8 cellular contexts compared by ENCODE assay signal in the genomic region with DNA sequence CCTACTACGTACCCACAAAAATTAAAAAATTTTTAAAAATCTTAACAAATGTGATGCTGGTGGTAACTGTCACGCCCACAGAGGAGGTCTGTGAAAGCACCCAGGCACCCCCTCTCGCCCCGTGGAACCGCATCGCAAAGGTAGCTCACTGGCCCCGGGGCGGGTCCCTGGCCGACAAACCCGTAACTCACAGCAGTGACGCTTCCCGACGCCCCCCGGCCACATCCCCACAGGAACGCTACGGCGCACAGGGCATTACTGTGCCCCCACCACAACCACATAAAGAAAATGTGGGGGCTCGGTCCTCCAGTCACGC. TPM values are rescaled to one million over a fixed set of nuclear protein-coding genes. Genes with fewer than 3 reads are reported as not detected.
A peak's percentile ranks its signal among the peaks of the same experiment; 100 is the strongest.
DNase-seq lines count a peak whose midpoint lies in the region; ATAC-seq and TF ChIP-seq lines count a peak whose summit lies in the region.

No MANE protein-coding gene starts in this region.

- no peaks in the 10 kb centered on the region for H3K36me3 Mint-ChIP-seq in activated T-cell treated with anti-CD3 and anti-CD28 coated beads, Interleukin-2, amount 50 U/mL, for 4 hours (ENCODE audit: insufficient read depth)

- H3K4me3 Mint-ChIP-seq in activated T-cell treated with anti-CD3 and anti-CD28 coated beads, Interleukin-2, amount 50 U/mL, for 4 hours, result peak overlapping the region; percentile 91

- H3K9ac ChIP-seq in skeletal muscle tissue (ENCODE audit: low read depth in 1 of 3, low read length in 3 of 3), result peak overlapping the region; percentile 77 to 91 (median 86)

- H3K27ac ChIP-seq in left ventricle myocardium inferior (replicated peaks) (peak overlapping the region; percentile 84), skeletal muscle tissue (ENCODE audit: low read depth, low read length) (peak overlapping the region; percentile 86)

- H3K9me3 ChIP-seq in left ventricle myocardium inferior (replicated peaks) (no peaks in the 10 kb centered on the region), skeletal muscle tissue (ENCODE audit: control insufficient read depth in 3 of 3, low read length in 3 of 3) (no peaks in the 10 kb centered on the region)

- DNase-seq in activated T-cell treated with anti-CD3 and anti-CD28 coated beads, Interleukin-2, amount 50 U/mL, for 4 hours, result peak; percentile 23
- no peak for DNase-seq in left ventricle myocardium inferior
- no peak for DNase-seq in NCI-H524 treated with DMSO at 0.1 percent for 48 hours (lab: John Stamatoyannopoulos, UW)
- no peak for DNase-seq in NCI-H748 treated with DMSO at 0.1 percent for 48 hours (lab: John Stamatoyannopoulos, UW)

- TF ChIP-seq CTCF in left ventricle myocardium inferior (IDR thresholded peaks at IDR 0.05; ENCODE audit: borderline replicate concordance), result no peak

- H3K4me1 Mint-ChIP-seq in activated T-cell treated with anti-CD3 and anti-CD28 coated beads, Interleukin-2, amount 50 U/mL, for 4 hours (ENCODE audit: low read depth), result peaks cover 16% of the 10 kb centered on the region

- H3K4me1 ChIP-seq in left ventricle myocardium inferior, result peaks cover 25% of the 10 kb centered on the region
- H3K4me1 ChIP-seq in skeletal muscle tissue (ENCODE audit: control insufficient read depth in 3 of 3, insufficient read depth in 3 of 3, low read length in 3 of 3), result peaks cover 6 to 20% (median 8%) of the 10 kb centered on the region in 3 donors

- peak; percentile 14 for ATAC-seq in GM18502 (IDR thresholded peaks at IDR 0.05; ENCODE audit: poor library complexity, unreplicated experiment)
- ATAC-seq in HG03565 (IDR thresholded peaks at IDR 0.05; ENCODE audit: unreplicated experiment), result peak; percentile 6
- ATAC-seq in activated T-cell treated with anti-CD3 and anti-CD28 coated beads, Interleukin-2, amount 50 U/mL, for 4 hours, result peak; percentile 5 to 25
- ATAC-seq in GM18858 (IDR thresholded peaks at IDR 0.05; ENCODE audit: unreplicated experiment), result no peak

- H3K27me3 ChIP-seq in left ventricle myocardium inferior (ENCODE audit: low read depth) (no peaks in the 10 kb centered on the region), skeletal muscle tissue (ENCODE audit: control insufficient read depth in 3 of 3, insufficient read depth in 3 of 3, low read length in 3 of 3) (peaks cover 0 to 2% (median 0%) of the 10 kb centered on the region in 3 donors)

- peak overlapping the region; percentile 88 for H3K4me3 ChIP-seq in left ventricle myocardium inferior
- peak overlapping the region; percentile 85 to 98 (median 95) for H3K4me3 ChIP-seq in skeletal muscle tissue (ENCODE audit: low read length in 3 of 3)

- H3K27me3 Mint-ChIP-seq in activated T-cell treated with anti-CD3 and anti-CD28 coated beads, Interleukin-2, amount 50 U/mL, for 4 hours (ENCODE audit: low read depth), result peaks cover 2% of the 10 kb centered on the region

- H3K9me3 Mint-ChIP-seq in activated T-cell treated with anti-CD3 and anti-CD28 coated beads, Interleukin-2, amount 50 U/mL, for 4 hours, result no peaks in the 10 kb centered on the region

- H3K36me3 ChIP-seq in left ventricle myocardium inferior, result peaks cover 28% of the 10 kb centered on the region
- peaks cover 10 to 20% (median 15%) of the 10 kb centered on the region in 3 donors for H3K36me3 ChIP-seq in skeletal muscle tissue (ENCODE audit: control insufficient read depth in 3 of 3, insufficient read depth in 3 of 3, low read length in 3 of 3)

- intact Hi-C loops in left ventricle myocardium inferior (cut with micrococcal nuclease), result no loop called here

RNA-seq across cellular contexts. Expression of a gene that starts 0.4 kb away (rescaled TPM):
- total RNA-seq in activated T-cell treated with anti-CD3 and anti-CD28 coated beads, Interleukin-2, amount 50 U/mL, for 4 hours, result 10 to 100 TPM; 19.4 to 24.1 (median 21.8) TPM
- total RNA-seq in left ventricle myocardium inferior, result 8.7 TPM
- total RNA-seq in skeletal muscle tissue, result 15.1 TPM

RNA-seq across cellular contexts. Expression of a gene that starts 0.6 kb away (rescaled TPM):
- under 1 TPM; 0.16 to 0.47 (median 0.25) TPM for total RNA-seq in activated T-cell treated with anti-CD3 and anti-CD28 coated beads, Interleukin-2, amount 50 U/mL, for 4 hours
- total RNA-seq in left ventricle myocardium inferior (0.77 TPM), skeletal muscle tissue (0.52 TPM)

RNA-seq across cellular contexts. Expression of a gene that starts 33.3 kb away (rescaled TPM):
- 10 to 100 TPM; 10.3 to 12.4 (median 12.2) TPM for total RNA-seq in activated T-cell treated with anti-CD3 and anti-CD28 coated beads, Interleukin-2, amount 50 U/mL, for 4 hours
- total RNA-seq in left ventricle myocardium inferior (5.4 TPM), skeletal muscle tissue (6.8 TPM)

RNA-seq across cellular contexts. Expression of a gene that starts 40.3 kb away (rescaled TPM):
- total RNA-seq in activated T-cell treated with anti-CD3 and anti-CD28 coated beads, Interleukin-2, amount 50 U/mL, for 4 hours, result 10 to 100 TPM; 53.1 to 56.8 (median 54.1) TPM
- total RNA-seq in left ventricle myocardium inferior (61.9 TPM), skeletal muscle tissue (28.2 TPM)

RNA-seq across cellular contexts. Expression of a gene that starts 54.4 kb away (rescaled TPM):
- total RNA-seq in activated T-cell treated with anti-CD3 and anti-CD28 coated beads, Interleukin-2, amount 50 U/mL, for 4 hours, result not detected
- not detected for total RNA-seq in left ventricle myocardium inferior
- total RNA-seq in skeletal muscle tissue, result not detected
